Comparison of ENCODE assay signal across 11 cellular contexts in genomic region chr1:198756470-198756869, GRCh38.
DNase-seq lines count a peak whose midpoint lies in the region; ATAC-seq and TF ChIP-seq lines count a peak whose summit lies in the region.
"Had no signal": no experiment of that assay in that cellular context is flagged by ENCODE, and none has a peak within 500 bp of the region (broad histone marks: within the 10 kb centered on the region; RNA-seq: fewer than 3 reads in every experiment).

No MANE protein-coding gene starts in this region.

- no peaks in the 10 kb centered on the region for H3K79me2 ChIP-seq in PC-9 (ENCODE audit: low read depth)

- BruUV-seq in PC-9 (replicated peaks; lab: Mats Ljungman, UMichigan): no TSS peak

- DNase-seq in cardiac muscle cell (ENCODE audit: low read depth in 1 of 2, low spot score in 1 of 2): peak in 1 of 2 donors; percentile 55
- no peak for DNase-seq in left ventricle myocardium superior
- no peak for DNase-seq in PC-9
- peak; percentile 51 for DNase-seq in fibroblast of mammary gland (ENCODE audit: low read depth)
- DNase-seq in superior temporal gyrus (ENCODE audit: extremely low spot score): peak; percentile 76
- no peak for DNase-seq in activated gamma-delta T cell (lab: John Stamatoyannopoulos, UW)
- DNase-seq: activated T-cell treated with anti-CD3 and anti-CD28 coated beads, Interleukin-2, amount 50 U/mL, for 4 hours; H7; NCI-H226 had no signal

- POLR2A ChIA-PET in PC-9 (lab: Charles Lee; ENCODE audit: unreplicated experiment): interaction anchor here (0.6 kb wide), 1 partner anchor 181 kb away, joined by 6 read pairs; no protein-coding TSS in a partner anchor

- CTCF ChIA-PET in PC-9 (lab: Charles Lee): interaction anchor here (0.5 to 1.0 kb wide), 3 partner anchors 43 to 1387 kb away, joined by 3 read pairs; no protein-coding TSS in a partner anchor

- H4K20me1 ChIP-seq in PC-9 (ENCODE audit: insufficient read depth): no peaks in the 10 kb centered on the region

- intact Hi-C loops in left ventricle myocardium superior (cut with micrococcal nuclease): no loop called here
- intact Hi-C loops in PC-9 (cut with micrococcal nuclease; ENCODE audit: unreplicated experiment): loop anchor here (2.0 kb wide), 1 partner anchor 796 kb away; no protein-coding TSS in a partner anchor

- H3K27me3 ChIP-seq in cardiac muscle cell (no peaks in the 10 kb centered on the region), PC-9 (ENCODE audit: insufficient read depth, low read depth) (no peaks in the 10 kb centered on the region)

- TF ChIP-seq CTCF in cardiac muscle cell (IDR thresholded peaks at IDR 0.05; ENCODE audit: low read depth, low read length) (peak; percentile 29), PC-9 (conservative IDR thresholded peaks at IDR 0.05) (peak; percentile 62), fibroblast of mammary gland (conservative IDR thresholded peaks at IDR 0.05; ENCODE audit: control insufficient read depth, insufficient read depth, low read depth, low read length) (peak; percentile 25)

- H3K27ac ChIP-seq in cardiac muscle cell (no peak overlapping the region), PC-9 (no peak overlapping the region)

- H3K4me1 ChIP-seq in cardiac muscle cell (ENCODE audit: low read depth) (no peaks in the 10 kb centered on the region), PC-9 (replicated peaks; ENCODE audit: insufficient read depth) (no peaks in the 10 kb centered on the region)

- H2AFZ ChIP-seq in PC-9: 0 out of 2 replicates have a peak overlapping the region, but pooled peaks have one; percentile 32

- no peak overlapping the region for H3K4me2 ChIP-seq in PC-9

- no peaks in the 10 kb centered on the region for H3K9me3 ChIP-seq in cardiac muscle cell (ENCODE audit: low read depth)
- H3K9me3 ChIP-seq in PC-9 (ENCODE audit: insufficient read depth, low read depth): no peaks in the 10 kb centered on the region

- H3K36me3 ChIP-seq in cardiac muscle cell (no peaks in the 10 kb centered on the region), PC-9 (ENCODE audit: low read depth) (no peaks in the 10 kb centered on the region)

- H3K4me3 ChIP-seq in cardiac muscle cell (no peak overlapping the region), PC-9 (no peak overlapping the region), fibroblast of mammary gland (ENCODE audit: control insufficient read depth, low read depth, low read length) (no peak overlapping the region)

- no peak for ATAC-seq in left ventricle myocardium superior
- ATAC-seq in GM18511 (IDR thresholded peaks at IDR 0.05; ENCODE audit: unreplicated experiment): no peak
- ATAC-seq in GM19324 (IDR thresholded peaks at IDR 0.05; ENCODE audit: low FRiP score, unreplicated experiment): no peak

- no peaks in the 10 kb centered on the region for H3K9me2 ChIP-seq in PC-9 (ENCODE audit: insufficient read depth)

- no peaks in the 10 kb centered on the region for H3F3A ChIP-seq in PC-9 (ENCODE audit: insufficient read depth, low read depth)

Comparison
In these comparisons a context has a peak if more than half of its experiments do, and no peak if none do; other contexts are left out.
1. DNase-seq: peak in fibroblast of mammary gland (single experiment) and superior temporal gyrus (single experiment); none in left ventricle myocardium superior (single experiment), PC-9 (0 of 2) and activated gamma-delta T cell (single experiment).
2. Peak in every context shown above with its lines, with median percentiles within 50 percentile points of each other: CTCF ChIP-seq.